In the genomic region with DNA sequence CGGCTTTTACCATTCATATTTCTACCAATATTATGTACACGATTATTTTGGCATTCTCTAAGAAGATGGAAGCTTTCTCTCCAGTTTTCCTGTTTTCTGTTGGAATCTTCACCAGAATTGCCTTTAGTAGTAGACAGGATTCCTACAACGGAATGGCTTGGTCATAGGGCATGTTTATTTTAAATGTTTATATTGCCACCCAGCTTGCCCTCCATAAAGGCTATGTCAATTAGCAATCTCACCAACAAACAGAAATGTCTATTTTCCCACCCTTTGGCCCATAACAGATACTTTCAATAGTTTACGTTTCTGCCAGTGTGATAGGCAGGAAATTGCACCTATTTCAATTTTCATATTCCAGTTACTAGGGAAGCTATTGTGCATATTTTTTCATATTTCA, we compare ENCODE assay signal across 27 cellular contexts.
"Had no signal": no experiment of that assay in that cellular context is flagged by ENCODE, and none has a peak within 500 bp of the region (broad histone marks: within the 10 kb centered on the region; RNA-seq: fewer than 3 reads in every experiment).

No MANE protein-coding gene starts in this region.

- H3K36me3 ChIP-seq: stomach, suprapubic skin, thoracic aorta, thyroid gland, tibial artery, tibial nerve, transverse colon, upper lobe of left lung, upper lobe of right lung, uterus, vagina had no signal

- H3K9me3 ChIP-seq: stomach, suprapubic skin, testis, thoracic aorta, thyroid gland, tibial artery, tibial nerve, transverse colon, upper lobe of left lung, upper lobe of right lung, uterus, vagina had no signal

- FAIRE-seq: urothelium cell line had no signal

- ATAC-seq: stimulated activated effector memory CD8-positive, alpha-beta T cell treated with anti-CD3 and anti-CD28 coated beads, Interleukin-12 subunit alpha, Interleukin-12 subunit beta, amount 100 ng/mL, for 72 hours; stimulated activated memory B cell treated with anti-CD40 and anti-IgM and Interleukin-4, amounts not matched to agents 10 μg/mL and 1 μg/mL and 100 μg/mL, for 72 hours; stimulated activated naive B cell treated with anti-CD40 and anti-IgM and Interleukin-4, amounts not matched to agents 10 μg/mL and 1 μg/mL and 100 μg/mL, for 72 hours; stimulated activated naive CD8-positive, alpha-beta T cell treated with anti-CD3 and anti-CD28 coated beads, Interleukin-15, amount 100 ng/mL, for 72 hours; stimulated activated naive CD8-positive, alpha-beta T cell treated with anti-CD3 and anti-CD28 coated beads, Interleukin-15, Interleukin-2, amounts not matched to agents 100 U/mL and 50 U/mL, for 24 hours; upper lobe of right lung had no signal

- DNase-seq: stimulated activated CD4-positive, alpha-beta T cell treated with anti-CD3 and anti-CD28 coated beads, Interleukin-2, amount 100 ng/mL, for 48 hours; stimulated activated CD4-positive, alpha-beta T cell treated with anti-CD3 and anti-CD28 coated beads, Interleukin-4, amount 100 ng/mL, for 1 hour; stimulated activated CD4-positive, alpha-beta T cell treated with anti-CD3 and anti-CD28 coated beads, Interleukin-4, amount 100 ng/mL, for 24 hours; stimulated activated CD4-positive, alpha-beta T cell treated with anti-CD3 and anti-CD28 coated beads, Interleukin-4, amount 100 ng/mL, for 4 hours; stimulated activated CD8-positive, alpha-beta memory T cell treated with anti-CD3 and anti-CD28 coated beads, Interleukin-4, amount 100 ng/mL, for 48 hours; stimulated activated naive B cell treated with anti-CD40 and anti-IgM and Interleukin-4, amounts not matched to agents 10 μg/mL and 1 μg/mL and 100 μg/mL, for 72 hours; stimulated activated naive CD4-positive, alpha-beta T cell; stimulated activated naive CD4-positive, alpha-beta T cell treated with Interleukin-2 at 50 U/mL for 16 hours; stimulated activated naive CD8-positive, alpha-beta T cell treated with anti-CD3 and anti-CD28 coated beads, Interleukin-15, amount 100 ng/mL, for 72 hours; stimulated activated naive CD8-positive, alpha-beta T cell treated with anti-CD3 and anti-CD28 coated beads, Interleukin-15, Interleukin-2, amounts not matched to agents 100 U/mL and 50 U/mL, for 24 hours; stomach; substantia nigra; testis; thyroid gland; tibial artery; transverse colon; trophoblast cell; upper lobe of left lung; upper lobe of right lung; uterus had no signal

- H3K4me1 ChIP-seq: stomach, suprapubic skin, testis, thyroid gland, tibial artery, tibial nerve, transverse colon, upper lobe of left lung, upper lobe of right lung, uterus, vagina had no signal

- H3K27ac ChIP-seq: stomach, suprapubic skin, testis, thoracic aorta, thyroid gland, tibial artery, tibial nerve, transverse colon, upper lobe of left lung, upper lobe of right lung, uterus, vagina had no signal

- H3K27me3 ChIP-seq: suprapubic skin, testis, thyroid gland, tibial artery, tibial nerve, transverse colon, upper lobe of left lung, upper lobe of right lung, uterus, vagina had no signal

- H3K4me3 ChIP-seq: stomach, suprapubic skin, testis, thoracic aorta, thyroid gland, tibial artery, tibial nerve, transverse colon, upper lobe of left lung, upper lobe of right lung, uterus, vagina had no signal
